9 cellular contexts compared by ENCODE assay signal in the genomic region with DNA sequence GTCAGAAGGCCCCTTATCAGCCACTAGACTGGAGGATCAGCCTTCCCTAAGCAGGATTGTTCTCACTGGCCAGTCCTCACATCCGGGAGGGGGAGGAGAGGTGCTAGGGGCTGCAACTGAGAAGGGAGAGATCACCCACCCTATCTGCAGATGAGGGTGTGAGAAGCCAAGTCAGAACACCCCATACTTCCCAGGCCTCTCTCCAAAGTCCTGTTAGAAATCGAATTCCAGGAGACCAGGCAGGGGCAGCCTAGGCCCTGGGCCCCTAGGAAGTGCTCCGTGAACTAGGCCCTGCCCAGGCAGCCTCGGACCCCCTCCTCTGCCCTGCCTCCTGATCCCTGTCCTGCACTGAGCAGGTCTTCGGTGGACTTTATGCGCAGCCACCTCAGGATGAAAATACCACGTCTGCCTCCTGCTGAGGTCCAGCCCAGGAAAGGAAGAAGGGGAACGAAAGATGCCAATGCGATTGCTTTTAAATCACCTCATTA. TPM values are rescaled to one million over a fixed set of nuclear protein-coding genes. Genes with fewer than 3 reads are reported as not detected.
DNase-seq lines count a peak whose midpoint lies in the region; ATAC-seq, FAIRE-seq and TF ChIP-seq lines count a peak whose summit lies in the region.
"Had no signal": no experiment of that assay in that cellular context is flagged by ENCODE, and none has a peak within 500 bp of the region (broad histone marks: within the 10 kb centered on the region; RNA-seq: fewer than 3 reads in every experiment).

No MANE protein-coding gene starts in this region.

- peaks cover 5% of the 10 kb centered on the region for H3K36me3 ChIP-seq in astrocyte (ENCODE audit: insufficient read depth, low read length)
- no peaks in the 10 kb centered on the region for H3K36me3 ChIP-seq in suprapubic skin

- H3K27me3 ChIP-seq in astrocyte (ENCODE audit: insufficient read depth, low read length) (no peaks in the 10 kb centered on the region), suprapubic skin (no peaks in the 10 kb centered on the region)

- H3K4me3 ChIP-seq in astrocyte (ENCODE audit: insufficient read depth, low read depth, low read length) = peak overlapping the region; percentile 78
- peak overlapping the region; percentile 86 for H3K4me3 ChIP-seq in suprapubic skin

- no peak for TF ChIP-seq EP300 in suprapubic skin (IDR thresholded peaks at IDR 0.05)

- peak overlapping the region; percentile 91 for H3K4me2 ChIP-seq in astrocyte (ENCODE audit: low read length)

- H3K27ac Mint-ChIP-seq in activated naive CD4-positive, alpha-beta T cell treated with anti-CD3 and anti-CD28 coated beads, Interleukin-2, amount 50 U/mL, for 24 hours = no peak overlapping the region
- H3K27ac Mint-ChIP-seq in astrocyte (ENCODE audit: unreplicated experiment) = peak overlapping the region; percentile 95

- peaks cover 9% of the 10 kb centered on the region for H3K4me1 ChIP-seq in astrocyte (ENCODE audit: insufficient read depth, low read length)
- H3K4me1 ChIP-seq in suprapubic skin = peaks cover 44% of the 10 kb centered on the region

- no peak for ATAC-seq in HG02981 (IDR thresholded peaks at IDR 0.05; ENCODE audit: unreplicated experiment)
- no peak for ATAC-seq in esophagus mucosa

- H3K9me3 Mint-ChIP-seq in activated naive CD4-positive, alpha-beta T cell treated with anti-CD3 and anti-CD28 coated beads, Interleukin-2, amount 50 U/mL, for 24 hours = no peaks in the 10 kb centered on the region
- no peaks in the 10 kb centered on the region for H3K9me3 Mint-ChIP-seq in astrocyte (ENCODE audit: unreplicated experiment)

- no peaks in the 10 kb centered on the region for H3K36me3 Mint-ChIP-seq in activated naive CD4-positive, alpha-beta T cell treated with anti-CD3 and anti-CD28 coated beads, Interleukin-2, amount 50 U/mL, for 24 hours
- peaks cover 2% of the 10 kb centered on the region for H3K36me3 Mint-ChIP-seq in astrocyte (ENCODE audit: low read depth, unreplicated experiment)

- no peak for FAIRE-seq in astrocyte (lab: Jason Lieb, UNC)
- FAIRE-seq: endometrium had no signal

- WGBS in suprapubic skin = 7% methylated on average over 7 of the region's 9 CpGs

- H3K9me3 ChIP-seq in astrocyte (ENCODE audit: insufficient read depth, low read depth, low read length) = no peaks in the 10 kb centered on the region
- H3K9me3 ChIP-seq in suprapubic skin = no peaks in the 10 kb centered on the region

- H3K27ac ChIP-seq in astrocyte (ENCODE audit: low read depth, low read length) = peak overlapping the region; percentile 81
- peak overlapping the region; percentile 91 for H3K27ac ChIP-seq in suprapubic skin

- H3K4me1 Mint-ChIP-seq in activated naive CD4-positive, alpha-beta T cell treated with anti-CD3 and anti-CD28 coated beads, Interleukin-2, amount 50 U/mL, for 24 hours = peaks cover 4% of the 10 kb centered on the region
- peaks cover 13% of the 10 kb centered on the region for H3K4me1 Mint-ChIP-seq in astrocyte (ENCODE audit: low read depth, unreplicated experiment)

- peak overlapping the region; percentile 80 for H3K4me3 Mint-ChIP-seq in activated naive CD4-positive, alpha-beta T cell treated with anti-CD3 and anti-CD28 coated beads, Interleukin-2, amount 50 U/mL, for 24 hours
- peak overlapping the region; percentile 94 for H3K4me3 Mint-ChIP-seq in astrocyte (ENCODE audit: unreplicated experiment)

- peaks cover 25% of the 10 kb centered on the region for H4K20me1 ChIP-seq in astrocyte (ENCODE audit: insufficient read depth, low read length)

- H2AFZ ChIP-seq in astrocyte (ENCODE audit: low read depth, low read length) = peak overlapping the region; percentile 90

- no peak for DNase-seq in activated naive CD4-positive, alpha-beta T cell treated with anti-CD3 and anti-CD28 coated beads, Interleukin-2, amount 50 U/mL, for 16 hours
- DNase-seq in astrocyte (ENCODE audit: low read depth) (peak; percentile 29), islet precursor cell (peak; percentile 72), suprapubic skin (ENCODE audit: low spot score in 2 of 2) (no peak), OCI-M1 (lab: John Stamatoyannopoulos, UW) (no peak)

- no peak for TF ChIP-seq POLR2A in suprapubic skin (IDR thresholded peaks at IDR 0.05)

- TF ChIP-seq CTCF in astrocyte (IDR thresholded peaks at IDR 0.05; ENCODE audit: insufficient read depth, low read depth, low read length) (no peak), suprapubic skin (IDR thresholded peaks at IDR 0.05) (no peak)

- H3K27me3 Mint-ChIP-seq in activated naive CD4-positive, alpha-beta T cell treated with anti-CD3 and anti-CD28 coated beads, Interleukin-2, amount 50 U/mL, for 24 hours = peaks cover 31% of the 10 kb centered on the region
- no peaks in the 10 kb centered on the region for H3K27me3 Mint-ChIP-seq in astrocyte (ENCODE audit: low read depth, unreplicated experiment)

- peak overlapping the region; percentile 88 for H3K9ac ChIP-seq in astrocyte (ENCODE audit: low read length)

- H3K79me2 ChIP-seq in astrocyte (ENCODE audit: insufficient read depth, low read length) = peaks cover 54% of the 10 kb centered on the region

RNA-seq across cellular contexts. Expression of gene DZIP1L, which starts 0.9 kb away (rescaled TPM):
- total RNA-seq in astrocyte = 19.0 and 19.8 TPM in 2 replicates
- total RNA-seq in suprapubic skin = 100 to 1,000 TPM in 1 of 4 donors, 10 to 100 TPM in 3; 16.4 to 129 (median 18.3) TPM
- total RNA-seq in esophagus mucosa = 2.4 TPM

RNA-seq across cellular contexts. Expression of gene A4GNT, which starts 17.7 kb away (rescaled TPM):
- total RNA-seq in astrocyte = not detected in 2 replicates
- not detected for total RNA-seq in suprapubic skin
- not detected for total RNA-seq in esophagus mucosa

Comparison
In these comparisons a context has a peak if more than half of its experiments do, and no peak if none do; other contexts are left out.
1. DNase-seq: peak in astrocyte (single experiment) and islet precursor cell (single experiment); none in activated naive CD4-positive, alpha-beta T cell treated with anti-CD3 and anti-CD28 coated beads, Interleukin-2, amount 50 U/mL, for 16 hours (single experiment), suprapubic skin (0 of 2) and OCI-M1 (single experiment).